1 cellular context compared by ENCODE assay signal in genomic region chr5:73417307-73418035, GRCh38.
TF ChIP-seq lines count a peak whose summit lies in the region.

No MANE protein-coding gene starts in this region.

TF ChIP-seq in HEK293, 187 proteins besides CTCF, POLR2A, EP300 and RAD21 (continued from another document):
- TF ChIP-seq ZNF571 (tag by site-specific recombination; IDR thresholded peaks at IDR 0.05) (no peak), ZNF624 (tag by site-specific recombination; IDR thresholded peaks at IDR 0.05) (no peak), ZNF670 (tag by site-specific recombination; IDR thresholded peaks at IDR 0.05; ENCODE audit: low read depth) (no peak), ZNF843 (tag by site-specific recombination; IDR thresholded peaks at IDR 0.05) (no peak), ZNF449 (tag by site-specific recombination; IDR thresholded peaks at IDR 0.05) (no peak), SP2 (tag by site-specific recombination; IDR thresholded peaks at IDR 0.05) (no peak), ZNF48 (tag by site-specific recombination; IDR thresholded peaks at IDR 0.05) (no peak), GLIS1 (tag by site-specific recombination; IDR thresholded peaks at IDR 0.05) (peak; percentile 93), ZNF350 (tag by site-specific recombination; IDR thresholded peaks at IDR 0.05) (no peak), WT1 (tag by site-specific recombination; IDR thresholded peaks at IDR 0.05) (peak; percentile 92), ZNF529 (tag by site-specific recombination; IDR thresholded peaks at IDR 0.05; ENCODE audit: insufficient replicate concordance) (no peak), ZSCAN23 (tag by site-specific recombination; IDR thresholded peaks at IDR 0.05) (no peak), ZNF354C (tag by site-specific recombination; IDR thresholded peaks at IDR 0.05; ENCODE audit: borderline replicate concordance, low read depth) (no peak), ZNF398 (tag by site-specific recombination; IDR thresholded peaks at IDR 0.05) (peak; percentile 36; the same call in 1 of the 2 replicates), ZBTB17 (tag by site-specific recombination; IDR thresholded peaks at IDR 0.05) (peak; percentile 62), ZBTB48 (tag by site-specific recombination; IDR thresholded peaks at IDR 0.05) (no peak)
- TF ChIP-seq, protein P1, sequence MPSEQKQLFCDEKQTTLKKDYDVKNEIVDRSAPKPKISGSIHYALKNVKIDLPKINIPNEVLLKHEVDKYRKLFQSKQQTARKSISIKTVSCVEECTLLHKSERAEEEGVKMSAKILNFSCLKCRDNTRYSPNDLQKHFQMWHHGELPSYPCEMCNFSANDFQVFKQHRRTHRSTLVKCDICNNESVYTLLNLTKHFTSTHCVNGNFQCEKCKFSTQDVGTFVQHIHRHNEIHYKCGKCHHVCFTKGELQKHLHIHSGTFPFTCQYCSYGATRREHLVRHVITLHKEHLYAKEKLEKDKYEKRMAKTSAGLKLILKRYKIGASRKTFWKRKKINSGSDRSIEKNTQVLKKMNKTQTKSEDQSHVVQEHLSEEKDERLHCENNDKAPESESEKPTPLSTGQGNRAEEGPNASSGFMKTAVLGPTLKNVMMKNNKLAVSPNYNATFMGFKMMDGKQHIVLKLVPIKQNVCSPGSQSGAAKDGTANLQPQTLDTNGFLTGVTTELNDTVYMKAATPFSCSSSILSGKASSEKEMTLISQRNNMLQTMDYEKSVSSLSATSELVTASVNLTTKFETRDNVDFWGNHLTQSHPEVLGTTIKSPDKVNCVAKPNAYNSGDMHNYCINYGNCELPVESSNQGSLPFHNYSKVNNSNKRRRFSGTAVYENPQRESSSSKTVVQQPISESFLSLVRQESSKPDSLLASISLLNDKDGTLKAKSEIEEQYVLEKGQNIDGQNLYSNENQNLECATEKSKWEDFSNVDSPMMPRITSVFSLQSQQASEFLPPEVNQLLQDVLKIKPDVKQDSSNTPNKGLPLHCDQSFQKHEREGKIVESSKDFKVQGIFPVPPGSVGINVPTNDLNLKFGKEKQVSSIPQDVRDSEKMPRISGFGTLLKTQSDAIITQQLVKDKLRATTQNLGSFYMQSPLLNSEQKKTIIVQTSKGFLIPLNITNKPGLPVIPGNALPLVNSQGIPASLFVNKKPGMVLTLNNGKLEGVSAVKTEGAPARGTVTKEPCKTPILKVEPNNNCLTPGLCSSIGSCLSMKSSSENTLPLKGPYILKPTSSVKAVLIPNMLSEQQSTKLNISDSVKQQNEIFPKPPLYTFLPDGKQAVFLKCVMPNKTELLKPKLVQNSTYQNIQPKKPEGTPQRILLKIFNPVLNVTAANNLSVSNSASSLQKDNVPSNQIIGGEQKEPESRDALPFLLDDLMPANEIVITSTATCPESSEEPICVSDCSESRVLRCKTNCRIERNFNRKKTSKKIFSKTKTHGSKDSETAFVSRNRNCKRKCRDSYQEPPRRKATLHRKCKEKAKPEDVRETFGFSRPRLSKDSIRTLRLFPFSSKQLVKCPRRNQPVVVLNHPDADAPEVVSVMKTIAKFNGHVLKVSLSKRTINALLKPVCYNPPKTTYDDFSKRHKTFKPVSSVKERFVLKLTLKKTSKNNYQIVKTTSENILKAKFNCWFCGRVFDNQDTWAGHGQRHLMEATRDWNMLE (tag by site-specific recombination; conservative IDR thresholded peaks at IDR 0.05; ENCODE audit: low read depth): no peak
TF ChIP-seq in HEK293: peak in this region for 9.
